In the genomic region with DNA sequence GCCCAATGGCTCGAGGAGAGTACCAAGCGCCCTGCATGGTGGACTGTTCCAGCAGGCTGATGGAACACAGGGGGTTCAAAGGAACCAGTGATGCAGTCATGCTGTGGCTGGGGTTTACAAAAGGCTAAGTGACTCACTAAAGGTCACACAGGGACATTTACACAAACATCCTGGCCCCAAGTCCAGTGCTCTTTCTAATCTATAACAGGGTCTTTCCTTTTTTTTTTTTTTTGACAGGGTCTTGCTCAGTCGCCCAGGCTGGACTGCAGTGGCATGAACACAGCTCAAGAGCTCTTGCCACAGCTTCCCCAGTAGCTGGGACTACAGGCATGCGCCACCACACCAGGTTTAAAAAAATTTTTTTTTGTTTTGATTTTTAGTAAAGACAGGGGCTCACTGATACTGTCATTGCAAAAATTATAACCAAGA, we compare ENCODE assay signal across 1 cellular context.
TF ChIP-seq lines count a peak whose summit lies in the region.

No MANE protein-coding gene starts in this region.

TF ChIP-seq in HepG2, 621 proteins besides CTCF, POLR2A, EP300 and RAD21 (continued from another document and continues in another):
- TF ChIP-seq ZNF577 (CRISPR knock-in tag; IDR thresholded peaks at IDR 0.05; ENCODE audit: borderline replicate concordance, low read depth), result no peak
- TF ChIP-seq, protein P1, sequence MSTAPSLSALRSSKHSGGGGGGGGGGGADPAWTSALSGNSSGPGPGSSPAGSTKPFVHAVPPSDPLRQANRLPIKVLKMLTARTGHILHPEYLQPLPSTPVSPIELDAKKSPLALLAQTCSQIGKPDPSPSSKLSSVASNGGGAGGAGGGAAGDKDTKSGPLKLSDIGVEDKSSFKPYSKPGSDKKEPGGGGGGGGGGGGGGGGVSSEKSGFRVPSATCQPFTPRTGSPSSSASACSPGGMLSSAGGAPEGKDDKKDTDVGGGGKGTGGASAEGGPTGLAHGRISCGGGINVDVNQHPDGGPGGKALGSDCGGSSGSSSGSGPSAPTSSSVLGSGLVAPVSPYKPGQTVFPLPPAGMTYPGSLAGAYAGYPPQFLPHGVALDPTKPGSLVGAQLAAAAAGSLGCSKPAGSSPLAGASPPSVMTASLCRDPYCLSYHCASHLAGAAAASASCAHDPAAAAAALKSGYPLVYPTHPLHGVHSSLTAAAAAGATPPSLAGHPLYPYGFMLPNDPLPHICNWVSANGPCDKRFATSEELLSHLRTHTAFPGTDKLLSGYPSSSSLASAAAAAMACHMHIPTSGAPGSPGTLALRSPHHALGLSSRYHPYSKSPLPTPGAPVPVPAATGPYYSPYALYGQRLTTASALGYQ (CRISPR knock-in tag; IDR thresholded peaks at IDR 0.05), result peak; percentile 51; the same call in 1 of the 2 replicates
- no peak for TF ChIP-seq ZKSCAN5 (CRISPR knock-in tag; IDR thresholded peaks at IDR 0.05)
- TF ChIP-seq, protein P2, sequence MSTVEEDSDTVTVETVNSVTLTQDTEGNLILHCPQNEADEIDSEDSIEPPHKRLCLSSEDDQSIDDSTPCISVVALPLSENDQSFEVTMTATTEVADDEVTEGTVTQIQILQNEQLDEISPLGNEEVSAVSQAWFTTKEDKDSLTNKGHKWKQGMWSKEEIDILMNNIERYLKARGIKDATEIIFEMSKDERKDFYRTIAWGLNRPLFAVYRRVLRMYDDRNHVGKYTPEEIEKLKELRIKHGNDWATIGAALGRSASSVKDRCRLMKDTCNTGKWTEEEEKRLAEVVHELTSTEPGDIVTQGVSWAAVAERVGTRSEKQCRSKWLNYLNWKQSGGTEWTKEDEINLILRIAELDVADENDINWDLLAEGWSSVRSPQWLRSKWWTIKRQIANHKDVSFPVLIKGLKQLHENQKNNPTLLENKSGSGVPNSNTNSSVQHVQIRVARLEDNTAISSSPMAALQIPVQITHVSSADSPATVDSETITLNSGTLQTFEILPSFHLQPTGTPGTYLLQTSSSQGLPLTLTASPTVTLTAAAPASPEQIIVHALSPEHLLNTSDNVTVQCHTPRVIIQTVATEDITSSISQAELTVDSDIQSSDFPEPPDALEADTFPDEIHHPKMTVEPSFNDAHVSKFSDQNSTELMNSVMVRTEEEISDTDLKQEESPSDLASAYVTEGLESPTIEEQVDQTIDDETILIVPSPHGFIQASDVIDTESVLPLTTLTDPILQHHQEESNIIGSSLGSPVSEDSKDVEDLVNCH (CRISPR knock-in tag; IDR thresholded peaks at IDR 0.05), result no peak
- TF ChIP-seq, protein P3, sequence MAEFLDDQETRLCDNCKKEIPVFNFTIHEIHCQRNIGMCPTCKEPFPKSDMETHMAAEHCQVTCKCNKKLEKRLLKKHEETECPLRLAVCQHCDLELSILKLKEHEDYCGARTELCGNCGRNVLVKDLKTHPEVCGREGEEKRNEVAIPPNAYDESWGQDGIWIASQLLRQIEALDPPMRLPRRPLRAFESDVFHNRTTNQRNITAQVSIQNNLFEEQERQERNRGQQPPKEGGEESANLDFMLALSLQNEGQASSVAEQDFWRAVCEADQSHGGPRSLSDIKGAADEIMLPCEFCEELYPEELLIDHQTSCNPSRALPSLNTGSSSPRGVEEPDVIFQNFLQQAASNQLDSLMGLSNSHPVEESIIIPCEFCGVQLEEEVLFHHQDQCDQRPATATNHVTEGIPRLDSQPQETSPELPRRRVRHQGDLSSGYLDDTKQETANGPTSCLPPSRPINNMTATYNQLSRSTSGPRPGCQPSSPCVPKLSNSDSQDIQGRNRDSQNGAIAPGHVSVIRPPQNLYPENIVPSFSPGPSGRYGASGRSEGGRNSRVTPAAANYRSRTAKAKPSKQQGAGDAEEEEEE (CRISPR knock-in tag; IDR thresholded peaks at IDR 0.05; ENCODE audit: borderline replicate concordance), result no peak
- TF ChIP-seq DPF2 (CRISPR knock-in tag; IDR thresholded peaks at IDR 0.05; ENCODE audit: borderline replicate concordance, low read depth), result peak; percentile 86
- TF ChIP-seq, protein P4, sequence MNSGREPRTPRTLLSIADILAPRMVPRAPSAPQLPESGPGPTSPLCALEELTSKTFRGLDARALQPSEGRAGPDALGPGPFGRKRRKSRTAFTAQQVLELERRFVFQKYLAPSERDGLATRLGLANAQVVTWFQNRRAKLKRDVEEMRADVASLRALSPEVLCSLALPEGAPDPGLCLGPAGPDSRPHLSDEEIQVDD (CRISPR knock-in tag; IDR thresholded peaks at IDR 0.05; ENCODE audit: borderline replicate concordance), result no peak
- no peak for TF ChIP-seq ZNF724P (CRISPR knock-in tag; IDR thresholded peaks at IDR 0.05; ENCODE audit: borderline replicate concordance)
- TF ChIP-seq, protein P5, sequence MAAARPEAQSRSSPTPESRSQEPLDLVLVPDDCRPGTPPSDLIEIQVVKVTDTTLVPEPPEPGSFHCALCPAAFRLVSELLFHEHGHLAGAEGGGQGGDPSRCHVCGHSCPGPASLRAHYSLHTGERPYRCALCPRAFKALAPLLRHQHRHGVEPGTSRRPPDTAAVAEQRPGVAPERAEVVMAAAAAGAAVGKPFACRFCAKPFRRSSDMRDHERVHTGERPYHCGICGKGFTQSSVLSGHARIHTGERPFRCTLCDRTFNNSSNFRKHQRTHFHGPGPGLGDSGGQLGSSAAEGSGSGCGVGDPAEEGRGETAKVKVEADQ (CRISPR knock-in tag; IDR thresholded peaks at IDR 0.05; ENCODE audit: borderline replicate concordance), result no peak
- TF ChIP-seq ZNF792 (CRISPR knock-in tag; IDR thresholded peaks at IDR 0.05), result no peak; the same call in 1 of the 2 replicates
- TF ChIP-seq NR3C1 (CRISPR knock-in tag; IDR thresholded peaks at IDR 0.05), result no peak
- TF ChIP-seq, protein P6, sequence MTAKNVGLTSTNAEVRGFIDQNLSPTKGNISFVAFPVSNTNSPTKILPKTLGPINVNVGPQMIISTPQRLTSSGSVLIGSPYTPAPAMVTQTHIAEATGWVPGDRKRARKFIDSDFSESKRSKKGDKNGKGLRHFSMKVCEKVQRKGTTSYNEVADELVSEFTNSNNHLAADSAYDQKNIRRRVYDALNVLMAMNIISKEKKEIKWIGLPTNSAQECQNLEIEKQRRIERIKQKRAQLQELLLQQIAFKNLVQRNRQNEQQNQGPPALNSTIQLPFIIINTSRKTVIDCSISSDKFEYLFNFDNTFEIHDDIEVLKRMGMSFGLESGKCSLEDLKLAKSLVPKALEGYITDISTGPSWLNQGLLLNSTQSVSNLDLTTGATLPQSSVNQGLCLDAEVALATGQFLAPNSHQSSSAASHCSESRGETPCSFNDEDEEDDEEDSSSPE (CRISPR knock-in tag; IDR thresholded peaks at IDR 0.05), result no peak
- TF ChIP-seq MYC (CRISPR knock-in tag; IDR thresholded peaks at IDR 0.05; ENCODE audit: borderline replicate concordance), result no peak; the same call in 1 of the 2 replicates
- TF ChIP-seq, protein P7, sequence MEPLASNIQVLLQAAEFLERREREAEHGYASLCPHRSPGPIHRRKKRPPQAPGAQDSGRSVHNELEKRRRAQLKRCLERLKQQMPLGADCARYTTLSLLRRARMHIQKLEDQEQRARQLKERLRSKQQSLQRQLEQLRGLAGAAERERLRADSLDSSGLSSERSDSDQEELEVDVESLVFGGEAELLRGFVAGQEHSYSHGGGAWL (CRISPR knock-in tag; IDR thresholded peaks at IDR 0.05), result no peak
- TF ChIP-seq ZMAT3 (CRISPR knock-in tag; conservative IDR thresholded peaks at IDR 0.05), result no peak
- TF ChIP-seq ZC3H13 (CRISPR knock-in tag; IDR thresholded peaks at IDR 0.05), result no peak
- TF ChIP-seq, protein P8, sequence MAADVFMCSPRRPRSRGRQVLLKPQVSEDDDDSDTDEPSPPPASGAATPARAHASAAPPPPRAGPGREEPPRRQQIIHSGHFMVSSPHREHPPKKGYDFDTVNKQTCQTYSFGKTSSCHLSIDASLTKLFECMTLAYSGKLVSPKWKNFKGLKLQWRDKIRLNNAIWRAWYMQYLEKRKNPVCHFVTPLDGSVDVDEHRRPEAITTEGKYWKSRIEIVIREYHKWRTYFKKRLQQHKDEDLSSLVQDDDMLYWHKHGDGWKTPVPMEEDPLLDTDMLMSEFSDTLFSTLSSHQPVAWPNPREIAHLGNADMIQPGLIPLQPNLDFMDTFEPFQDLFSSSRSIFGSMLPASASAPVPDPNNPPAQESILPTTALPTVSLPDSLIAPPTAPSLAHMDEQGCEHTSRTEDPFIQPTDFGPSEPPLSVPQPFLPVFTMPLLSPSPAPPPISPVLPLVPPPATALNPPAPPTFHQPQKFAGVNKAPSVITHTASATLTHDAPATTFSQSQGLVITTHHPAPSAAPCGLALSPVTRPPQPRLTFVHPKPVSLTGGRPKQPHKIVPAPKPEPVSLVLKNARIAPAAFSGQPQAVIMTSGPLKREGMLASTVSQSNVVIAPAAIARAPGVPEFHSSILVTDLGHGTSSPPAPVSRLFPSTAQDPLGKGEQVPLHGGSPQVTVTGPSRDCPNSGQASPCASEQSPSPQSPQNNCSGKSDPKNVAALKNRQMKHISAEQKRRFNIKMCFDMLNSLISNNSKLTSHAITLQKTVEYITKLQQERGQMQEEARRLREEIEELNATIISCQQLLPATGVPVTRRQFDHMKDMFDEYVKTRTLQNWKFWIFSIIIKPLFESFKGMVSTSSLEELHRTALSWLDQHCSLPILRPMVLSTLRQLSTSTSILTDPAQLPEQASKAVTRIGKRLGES (CRISPR knock-in tag; IDR thresholded peaks at IDR 0.05; ENCODE audit: borderline replicate concordance), result no peak
- TF ChIP-seq, protein P9, sequence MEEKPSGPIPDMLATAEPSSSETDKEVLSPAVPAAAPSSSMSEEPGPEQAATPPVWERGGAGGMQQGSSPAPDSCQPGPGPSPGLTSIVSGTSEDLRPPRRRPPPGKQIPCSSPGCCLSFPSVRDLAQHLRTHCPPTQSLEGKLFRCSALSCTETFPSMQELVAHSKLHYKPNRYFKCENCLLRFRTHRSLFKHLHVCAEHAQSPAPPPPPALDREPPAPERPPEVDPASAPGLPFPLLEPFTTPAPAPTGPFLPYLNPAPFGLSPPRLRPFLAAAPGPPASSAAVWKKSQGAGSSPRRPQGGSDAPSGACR (CRISPR knock-in tag; IDR thresholded peaks at IDR 0.05), result no peak
- TF ChIP-seq CEBPG (CRISPR knock-in tag; IDR thresholded peaks at IDR 0.05), result peak; percentile 66
- no peak for TF ChIP-seq NFRKB (IDR thresholded peaks at IDR 0.05)
- TF ChIP-seq, protein P10, sequence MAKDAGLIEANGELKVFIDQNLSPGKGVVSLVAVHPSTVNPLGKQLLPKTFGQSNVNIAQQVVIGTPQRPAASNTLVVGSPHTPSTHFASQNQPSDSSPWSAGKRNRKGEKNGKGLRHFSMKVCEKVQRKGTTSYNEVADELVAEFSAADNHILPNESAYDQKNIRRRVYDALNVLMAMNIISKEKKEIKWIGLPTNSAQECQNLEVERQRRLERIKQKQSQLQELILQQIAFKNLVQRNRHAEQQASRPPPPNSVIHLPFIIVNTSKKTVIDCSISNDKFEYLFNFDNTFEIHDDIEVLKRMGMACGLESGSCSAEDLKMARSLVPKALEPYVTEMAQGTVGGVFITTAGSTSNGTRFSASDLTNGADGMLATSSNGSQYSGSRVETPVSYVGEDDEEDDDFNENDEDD (CRISPR knock-in tag; IDR thresholded peaks at IDR 0.05; ENCODE audit: borderline replicate concordance), result no peak
- no peak for TF ChIP-seq ZBTB1 (CRISPR knock-in tag; IDR thresholded peaks at IDR 0.05; ENCODE audit: borderline replicate concordance)
- no peak for TF ChIP-seq RFXAP (CRISPR knock-in tag; IDR thresholded peaks at IDR 0.05; ENCODE audit: borderline replicate concordance)
- TF ChIP-seq RBAK (CRISPR knock-in tag; IDR thresholded peaks at IDR 0.05), result no peak
- TF ChIP-seq, protein P11, sequence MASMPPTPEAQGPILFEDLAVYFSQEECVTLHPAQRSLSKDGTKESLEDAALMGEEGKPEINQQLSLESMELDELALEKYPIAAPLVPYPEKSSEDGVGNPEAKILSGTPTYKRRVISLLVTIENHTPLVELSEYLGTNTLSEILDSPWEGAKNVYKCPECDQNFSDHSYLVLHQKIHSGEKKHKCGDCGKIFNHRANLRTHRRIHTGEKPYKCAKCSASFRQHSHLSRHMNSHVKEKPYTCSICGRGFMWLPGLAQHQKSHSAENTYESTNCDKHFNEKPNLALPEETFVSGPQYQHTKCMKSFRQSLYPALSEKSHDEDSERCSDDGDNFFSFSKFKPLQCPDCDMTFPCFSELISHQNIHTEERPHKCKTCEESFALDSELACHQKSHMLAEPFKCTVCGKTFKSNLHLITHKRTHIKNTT (CRISPR knock-in tag; IDR thresholded peaks at IDR 0.05), result no peak
- TF ChIP-seq, protein P12, sequence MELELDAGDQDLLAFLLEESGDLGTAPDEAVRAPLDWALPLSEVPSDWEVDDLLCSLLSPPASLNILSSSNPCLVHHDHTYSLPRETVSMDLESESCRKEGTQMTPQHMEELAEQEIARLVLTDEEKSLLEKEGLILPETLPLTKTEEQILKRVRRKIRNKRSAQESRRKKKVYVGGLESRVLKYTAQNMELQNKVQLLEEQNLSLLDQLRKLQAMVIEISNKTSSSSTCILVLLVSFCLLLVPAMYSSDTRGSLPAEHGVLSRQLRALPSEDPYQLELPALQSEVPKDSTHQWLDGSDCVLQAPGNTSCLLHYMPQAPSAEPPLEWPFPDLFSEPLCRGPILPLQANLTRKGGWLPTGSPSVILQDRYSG (CRISPR knock-in tag; IDR thresholded peaks at IDR 0.05), result no peak
- no peak for TF ChIP-seq ZNF775 (CRISPR knock-in tag; IDR thresholded peaks at IDR 0.05; ENCODE audit: borderline replicate concordance)
- no peak for TF ChIP-seq HMGA1 (CRISPR knock-in tag; conservative IDR thresholded peaks at IDR 0.05)
- no peak for TF ChIP-seq ZNF124 (CRISPR knock-in tag; IDR thresholded peaks at IDR 0.05)
- TF ChIP-seq, protein P13, sequence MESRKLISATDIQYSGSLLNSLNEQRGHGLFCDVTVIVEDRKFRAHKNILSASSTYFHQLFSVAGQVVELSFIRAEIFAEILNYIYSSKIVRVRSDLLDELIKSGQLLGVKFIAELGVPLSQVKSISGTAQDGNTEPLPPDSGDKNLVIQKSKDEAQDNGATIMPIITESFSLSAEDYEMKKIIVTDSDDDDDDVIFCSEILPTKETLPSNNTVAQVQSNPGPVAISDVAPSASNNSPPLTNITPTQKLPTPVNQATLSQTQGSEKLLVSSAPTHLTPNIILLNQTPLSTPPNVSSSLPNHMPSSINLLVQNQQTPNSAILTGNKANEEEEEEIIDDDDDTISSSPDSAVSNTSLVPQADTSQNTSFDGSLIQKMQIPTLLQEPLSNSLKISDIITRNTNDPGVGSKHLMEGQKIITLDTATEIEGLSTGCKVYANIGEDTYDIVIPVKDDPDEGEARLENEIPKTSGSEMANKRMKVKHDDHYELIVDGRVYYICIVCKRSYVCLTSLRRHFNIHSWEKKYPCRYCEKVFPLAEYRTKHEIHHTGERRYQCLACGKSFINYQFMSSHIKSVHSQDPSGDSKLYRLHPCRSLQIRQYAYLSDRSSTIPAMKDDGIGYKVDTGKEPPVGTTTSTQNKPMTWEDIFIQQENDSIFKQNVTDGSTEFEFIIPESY (CRISPR knock-in tag; IDR thresholded peaks at IDR 0.05), result no peak; the same call in 1 of the 2 replicates
- peak; percentile 41; the same call in 1 of the 2 replicates for TF ChIP-seq KMT2B (CRISPR knock-in tag; IDR thresholded peaks at IDR 0.05)
- TF ChIP-seq ZNF768 (CRISPR knock-in tag; IDR thresholded peaks at IDR 0.05), result no peak
- TF ChIP-seq SIN3A (IDR thresholded peaks at IDR 0.05; ENCODE audit: borderline replicate concordance, low read depth, low read length), result peak; percentile 53; the same call in 1 of the 2 replicates
- TF ChIP-seq, protein P14, sequence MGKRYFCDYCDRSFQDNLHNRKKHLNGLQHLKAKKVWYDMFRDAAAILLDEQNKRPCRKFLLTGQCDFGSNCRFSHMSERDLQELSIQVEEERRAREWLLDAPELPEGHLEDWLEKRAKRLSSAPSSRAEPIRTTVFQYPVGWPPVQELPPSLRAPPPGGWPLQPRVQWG (CRISPR knock-in tag; IDR thresholded peaks at IDR 0.05; ENCODE audit: borderline replicate concordance, low read depth), result no peak
- TF ChIP-seq ATM (IDR thresholded peaks at IDR 0.05; ENCODE audit: borderline replicate concordance), result no peak
- TF ChIP-seq, protein P15, sequence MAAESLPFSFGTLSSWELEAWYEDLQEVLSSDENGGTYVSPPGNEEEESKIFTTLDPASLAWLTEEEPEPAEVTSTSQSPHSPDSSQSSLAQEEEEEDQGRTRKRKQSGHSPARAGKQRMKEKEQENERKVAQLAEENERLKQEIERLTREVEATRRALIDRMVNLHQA (CRISPR knock-in tag; IDR thresholded peaks at IDR 0.05), result peak; percentile 54; the same call in 1 of the 2 replicates
- peak; percentile 68; the same call in 1 of the 2 replicates for TF ChIP-seq ZNF501 (CRISPR knock-in tag; IDR thresholded peaks at IDR 0.05)
- no peak for TF ChIP-seq HNRNPL (IDR thresholded peaks at IDR 0.05; ENCODE audit: low read depth, low read length)
